7 cellular contexts compared by ENCODE assay signal in the genomic region with DNA sequence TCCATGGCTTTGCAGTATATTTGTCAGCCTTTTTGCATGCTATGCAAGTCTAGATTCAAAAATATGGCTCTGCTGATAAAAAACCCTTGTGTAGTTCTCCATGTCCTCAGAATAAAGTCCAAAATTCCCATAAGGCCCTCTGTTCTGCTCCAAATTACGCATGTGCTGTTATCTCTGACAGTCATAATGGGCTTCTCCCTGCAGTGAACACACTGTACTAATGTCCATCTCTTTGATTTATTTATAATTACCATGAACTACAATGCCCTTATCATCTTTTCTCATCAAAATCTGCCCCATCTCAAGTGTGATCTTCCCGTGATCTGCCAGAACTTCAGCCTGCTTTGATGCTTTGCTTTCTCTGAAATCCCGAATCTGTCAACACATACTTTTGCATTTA.
"Had no signal": no experiment of that assay in that cellular context is flagged by ENCODE, and none has a peak within 500 bp of the region (broad histone marks: within the 10 kb centered on the region; RNA-seq: fewer than 3 reads in every experiment).

No MANE protein-coding gene starts in this region.

- H3K9ac ChIP-seq: GM23248 had no signal

- FAIRE-seq: H54, HTR-8/SVneo had no signal

- DNase-seq: GM23248, GOT3, H9, HCEC 1CT, IMR-90 had no signal

- H2AFZ ChIP-seq: GM23248 had no signal

- H3K27ac ChIP-seq: GM23248 had no signal

- H3K4me3 ChIP-seq: GM23248 had no signal
